ENCODE assay signal across 8 cellular contexts in the genomic region with DNA sequence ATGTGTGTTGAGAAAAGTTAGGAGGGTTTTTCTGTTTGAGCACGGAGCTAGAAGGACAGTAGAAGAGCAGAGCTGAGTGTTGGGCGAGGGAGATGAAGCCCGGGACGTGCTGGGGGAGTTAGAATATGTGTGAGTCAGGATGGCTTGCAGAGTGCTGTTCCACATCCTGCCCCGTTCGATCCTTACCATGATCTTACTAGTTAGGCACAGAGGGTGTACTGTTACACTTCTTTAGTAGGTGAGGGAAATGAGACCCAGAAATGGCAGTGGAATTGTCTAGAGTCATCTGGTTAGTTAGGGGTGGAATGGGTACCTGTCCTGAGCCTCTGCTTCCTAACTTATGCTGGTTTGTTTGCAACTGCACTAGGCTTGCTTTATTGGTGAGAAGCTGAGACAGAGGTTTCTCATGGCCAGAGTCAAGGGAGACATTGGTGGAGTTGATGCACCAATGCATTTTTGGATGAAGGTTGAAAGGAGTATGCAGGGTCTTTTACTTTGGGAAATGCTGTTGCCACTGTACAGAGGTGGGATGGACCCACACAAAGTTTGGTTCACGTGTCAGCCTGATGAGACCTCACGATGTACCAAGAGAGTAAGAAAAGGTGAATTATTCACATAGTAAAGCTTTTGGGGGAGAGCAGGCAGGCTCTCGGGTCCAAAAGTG. TPM values are rescaled to one million over a fixed set of nuclear protein-coding genes. Genes with fewer than 3 reads are reported as not detected.
DNase-seq lines count a peak whose midpoint lies in the region; ATAC-seq and TF ChIP-seq lines count a peak whose summit lies in the region.

No MANE protein-coding gene starts in this region.

- intact Hi-C loops in uterus (cut with DNase I; ENCODE audit: low total_unique reads): no loop called here

- peak overlapping the region; percentile 48 for H3K4me3 ChIP-seq in BLaER1
- H3K4me3 ChIP-seq in NB4 (ENCODE audit: low read depth, low read length): no peak overlapping the region
- H3K4me3 ChIP-seq in uterus: no peak overlapping the region

- no peak for TF ChIP-seq CTCF in NB4 (IDR thresholded peaks at IDR 0.05; ENCODE audit: low read depth, low read length)
- no peak for TF ChIP-seq CTCF in uterus (IDR thresholded peaks at IDR 0.05)

- TF ChIP-seq POLR2A in NB4 (IDR thresholded peaks at IDR 0.05; ENCODE audit: extremely low read depth, insufficient read length) (no peak), uterus (IDR thresholded peaks at IDR 0.05) (no peak)

- ATAC-seq in GM19455 (IDR thresholded peaks at IDR 0.05; ENCODE audit: unreplicated experiment) (peak; percentile 44), HG02610 (IDR thresholded peaks at IDR 0.05; ENCODE audit: unreplicated experiment) (no peak)

- peaks cover 86% of the 10 kb centered on the region for H3K4me1 ChIP-seq in BLaER1
- peaks cover 0 to 14% of the 10 kb centered on the region in 2 donors for H3K4me1 ChIP-seq in uterus

- H3K27ac ChIP-seq in BLaER1: peak overlapping the region; percentile 82
- peak overlapping the region; percentile 56 to 73 for H3K27ac ChIP-seq in uterus

- peak overlapping the region; percentile 83 for H3K4me2 ChIP-seq in BLaER1

- H4K20me1 ChIP-seq in BLaER1: peaks cover 62% of the 10 kb centered on the region

- H3K9me3 ChIP-seq in BLaER1 (peaks cover 5% of the 10 kb centered on the region; the same call in 1 of the 2 replicates), uterus (no peaks in the 10 kb centered on the region)

- peak overlapping the region; percentile 72 for H3K9ac ChIP-seq in BLaER1

- peak; percentile 63 for DNase-seq in NB4 (ENCODE audit: low read depth)
- DNase-seq in germinal center (ENCODE audit: low spot score): peak; percentile 14
- no peak for DNase-seq in uterus
- no peak for DNase-seq in SW 1271 (lab: John Stamatoyannopoulos, UW)
- no peak for DNase-seq in iPS-NIHi11 (ENCODE audit: low spot score)

- peaks cover 6% of the 10 kb centered on the region for H3K36me3 ChIP-seq in BLaER1
- H3K36me3 ChIP-seq in uterus: no peaks in the 10 kb centered on the region

- H3K27me3 ChIP-seq in BLaER1 (no peaks in the 10 kb centered on the region), uterus (no peaks in the 10 kb centered on the region)

RNA-seq across cellular contexts. Expression of a gene that starts 42.4 kb away (rescaled TPM):
- total RNA-seq in uterus: 10 to 100 TPM; 28.2 to 79.2 (median 46.2) TPM

Comparison
In these comparisons a context has a peak if more than half of its experiments do, and no peak if none do; other contexts are left out.
1. DNase-seq: peak in NB4 (single experiment) and germinal center (single experiment); none in uterus (0 of 2), SW 1271 (0 of 2) and iPS-NIHi11 (single experiment).